In the genomic region with DNA sequence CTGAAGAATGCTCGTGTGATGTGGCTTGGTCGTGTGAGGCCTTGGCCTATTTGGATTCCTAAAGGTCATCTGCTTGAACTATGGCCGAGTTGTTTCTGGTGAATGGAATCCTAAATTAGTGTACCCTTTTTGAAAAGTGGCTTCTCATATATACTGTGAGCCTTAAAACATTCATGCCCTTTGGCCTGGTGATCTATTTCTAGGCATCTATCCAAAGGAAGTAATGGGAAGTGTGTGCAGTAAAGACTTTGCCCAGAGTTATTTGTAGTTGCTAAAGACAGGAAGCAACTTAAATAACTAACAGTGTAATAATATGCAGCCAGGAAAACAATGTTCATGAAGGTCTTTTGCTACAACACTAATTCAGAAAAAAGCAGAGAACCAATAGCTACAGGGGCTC, we compare ENCODE assay signal across 17 cellular contexts. TPM values are rescaled to one million over a fixed set of nuclear protein-coding genes. Genes with fewer than 3 reads are reported as not detected.
A peak's percentile ranks its signal among the peaks of the same experiment; 100 is the strongest.
DNase-seq lines count a peak whose midpoint lies in the region; ATAC-seq and TF ChIP-seq lines count a peak whose summit lies in the region.
"Had no signal": no experiment of that assay in that cellular context is flagged by ENCODE, and none has a peak within 500 bp of the region (broad histone marks: within the 10 kb centered on the region; RNA-seq: fewer than 3 reads in every experiment).

No MANE protein-coding gene starts in this region.

- peak overlapping the region; percentile 43 for H3K27ac Mint-ChIP-seq in memory B cell
- H3K27ac Mint-ChIP-seq: CD8-positive, alpha-beta memory T cell had no signal

- no peak overlapping the region for H3K4me3 Mint-ChIP-seq in memory B cell
- H3K4me3 Mint-ChIP-seq: CD8-positive, alpha-beta memory T cell had no signal

- no peak for ATAC-seq in memory B cell (ENCODE audit: low read depth)
- ATAC-seq in HG03378 (IDR thresholded peaks at IDR 0.05; ENCODE audit: unreplicated experiment), result no peak
- ATAC-seq: K562 had no signal

- no peaks in the 10 kb centered on the region for H3K36me3 ChIP-seq in brain microvascular endothelial cell (replicated peaks)
- H3K36me3 ChIP-seq: BLaER1 treated with 17β-estradiol and CSF1 and Interleukin-3, amounts not matched to agents 10 nM and 100 nM had no signal

- peaks cover 33% of the 10 kb centered on the region for H3K4me1 Mint-ChIP-seq in memory B cell

- no peak for TF ChIP-seq CTCF in choroid plexus epithelial cell (conservative IDR thresholded peaks at IDR 0.05; ENCODE audit: low read depth, low read length)
- TF ChIP-seq CTCF in brain microvascular endothelial cell (IDR thresholded peaks at IDR 0.05; ENCODE audit: low read depth, low read length, missing control alignments), result no peak

- DNase-seq in HS-5 (ENCODE audit: low read depth), result peak; percentile 2
- DNase-seq in choroid plexus epithelial cell (ENCODE audit: low read depth), result peak; percentile 20
- peak; percentile 7 for DNase-seq in glomerular endothelial cell (ENCODE audit: extremely low read depth, low read depth, low spot score)
- no peak for DNase-seq in memory B cell (ENCODE audit: low spot score in 2 of 2)
- no peak for DNase-seq in NCI-H2171 treated with DMSO at 0.1 percent for 48 hours (lab: John Stamatoyannopoulos, UW)
- DNase-seq in NCI-H2107 (lab: John Stamatoyannopoulos, UW), result no peak
- no peak for DNase-seq in brain microvascular endothelial cell
- DNase-seq: CD8-positive, alpha-beta memory T cell; NCI-H1105 treated with DMSO at 0.1 percent for 48 hours; NCI-H1694 treated with DMSO at 0.1 percent for 48 hours; NCI-H345; NCI-H524 treated with DMSO at 0.1 percent for 48 hours; PC-9 had no signal

- no peak overlapping the region for H3K27ac ChIP-seq in brain microvascular endothelial cell
- H3K27ac ChIP-seq: BLaER1 treated with 17β-estradiol and CSF1 and Interleukin-3, amounts not matched to agents 10 nM and 100 nM; PC-9; RWPE1 had no signal

- no peak overlapping the region for H3K4me3 ChIP-seq in choroid plexus epithelial cell (ENCODE audit: low read depth, low read length)
- no peak overlapping the region for H3K4me3 ChIP-seq in brain microvascular endothelial cell (ENCODE audit: low read depth, low read length)
- H3K4me3 ChIP-seq: BLaER1 treated with 17β-estradiol and CSF1 and Interleukin-3, amounts not matched to agents 10 nM and 100 nM; K562; PC-9 had no signal

- peaks cover 4% of the 10 kb centered on the region for H3K9me3 Mint-ChIP-seq in memory B cell
- H3K9me3 Mint-ChIP-seq: CD8-positive, alpha-beta memory T cell had no signal

- peaks cover 4% of the 10 kb centered on the region for H3K36me3 Mint-ChIP-seq in memory B cell
- H3K36me3 Mint-ChIP-seq: CD8-positive, alpha-beta memory T cell had no signal

- H3K27me3 ChIP-seq in brain microvascular endothelial cell (replicated peaks), result peaks cover 18% of the 10 kb centered on the region

- no peaks in the 10 kb centered on the region for H3K27me3 Mint-ChIP-seq in memory B cell

- in situ Hi-C loops in brain microvascular endothelial cell (cut with HindIII; ENCODE audit: low pct_ligation_motif_present, low sequenced_read_pairs), result no loop called here

RNA-seq across cellular contexts. Expression of gene DGKG, which starts 3.0 kb away (rescaled TPM):
- total RNA-seq in glomerular endothelial cell, result 3.8 and 4.4 TPM in 2 replicates

Comparison
In these comparisons a context has a peak if more than half of its experiments do, and no peak if none do; other contexts are left out.
1. DNase-seq: peak in HS-5 (single experiment), choroid plexus epithelial cell (single experiment) and glomerular endothelial cell (single experiment); none in memory B cell (0 of 2), NCI-H2171 treated with DMSO at 0.1 percent for 48 hours (single experiment), NCI-H2107 (single experiment) and brain microvascular endothelial cell (single experiment).